22 cellular contexts compared by ENCODE assay signal in the genomic region with DNA sequence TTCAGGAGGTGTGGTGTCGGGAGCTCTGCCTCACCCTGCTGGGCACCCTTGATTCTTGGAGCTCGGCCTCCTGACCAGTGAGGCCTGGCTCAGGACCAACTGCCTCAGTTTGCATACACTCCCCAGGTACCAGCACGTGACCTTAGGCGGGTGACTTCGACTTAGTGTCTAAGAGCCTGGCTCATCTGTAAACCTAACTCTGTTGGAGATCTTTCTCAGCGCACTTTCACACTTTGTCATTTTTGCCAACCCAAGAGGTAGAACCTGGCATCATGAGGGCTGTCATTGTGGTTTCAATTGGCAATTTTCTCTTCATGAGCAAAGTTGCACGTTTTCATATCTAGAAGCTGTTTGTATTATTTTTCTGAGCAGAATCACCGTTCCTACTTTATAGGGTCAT. TPM values are rescaled to one million over a fixed set of nuclear protein-coding genes. Genes with fewer than 3 reads are reported as not detected.
A peak's percentile ranks its signal among the peaks of the same experiment; 100 is the strongest.
DNase-seq lines count a peak whose midpoint lies in the region; ATAC-seq, FAIRE-seq and TF ChIP-seq lines count a peak whose summit lies in the region.
"Had no signal": no experiment of that assay in that cellular context is flagged by ENCODE, and none has a peak within 500 bp of the region (broad histone marks: within the 10 kb centered on the region; RNA-seq: fewer than 3 reads in every experiment).

No MANE protein-coding gene starts in this region.

- H4K20me1 ChIP-seq in H1 (replicated peaks in 1 of 2; ENCODE audit: control insufficient read depth in 1 of 2, insufficient read depth in 2 of 2, low read length in 2 of 2) = no peaks in the 10 kb centered on the region

- TF ChIP-seq CTCF in H1 (IDR thresholded peaks at IDR 0.05; ENCODE audit: control extremely low read depth in 1 of 3, insufficient read depth in 1 of 3, low read depth in 1 of 3, low read length in 3 of 3) = no peak
- TF ChIP-seq CTCF in progenitor cell of endocrine pancreas (IDR thresholded peaks at IDR 0.05; ENCODE audit: unreplicated experiment) = no peak

- no peak for DNase-seq in activated CD4-positive, alpha-beta T cell treated with anti-CD3 and anti-CD28 coated beads for 36 hours
- DNase-seq in activated CD4-positive, alpha-beta T cell treated with anti-CD3 and anti-CD28 coated beads, Interleukin-2, amount 10 ng/mL, durations not matched to agents 7 days and 5 days = no peak
- DNase-seq in H1 (ENCODE audit: low read depth in 1 of 2, low spot score in 2 of 2) (no peak), progenitor cell of endocrine pancreas (ENCODE audit: low spot score, unreplicated experiment) (no peak)
- DNase-seq: AML-193; Caco-2; CD4-positive, alpha-beta T cell; H7; HFFc6 had no signal

- no peak overlapping the region for H3K4me3 Mint-ChIP-seq in activated CD4-positive, alpha-beta T cell treated with anti-CD3 and anti-CD28 coated beads for 36 hours
- H3K4me3 Mint-ChIP-seq in activated CD4-positive, alpha-beta T cell treated with anti-CD3 and anti-CD28 coated beads, Interleukin-2, amount 10 ng/mL, durations not matched to agents 7 days and 5 days = no peak overlapping the region
- no peak overlapping the region for H3K4me3 Mint-ChIP-seq in activated T-helper 17 cell treated with anti-CD3 and anti-CD28 coated beads, Interleukin-2, amount 50 U/mL, for 72 hours
- H3K4me3 Mint-ChIP-seq in progenitor cell of endocrine pancreas (ENCODE audit: low read depth) = no peak overlapping the region
- H3K4me3 Mint-ChIP-seq: CD4-positive, alpha-beta T cell; GM23338; HFFc6 had no signal

- no peak overlapping the region for H3K56ac ChIP-seq in H1 (replicated peaks; ENCODE audit: insufficient read length, low read depth, low read length)

- H3K4me2 ChIP-seq in H1 (ENCODE audit: insufficient read depth in 1 of 2, low read depth in 2 of 2, low read length in 2 of 2) = no peak overlapping the region
- H3K4me2 ChIP-seq: A549, GM23338 had no signal

- H3K9ac ChIP-seq in H1 (replicated peaks in 1 of 4; ENCODE audit: extremely low read depth in 1 of 4, low read depth in 3 of 4, low read length in 3 of 4) = 0 out of 7 replicates have a peak overlapping the region, but pooled peaks of 1 of the 4 experiments have one; percentile 10

- H3K79me2 ChIP-seq in H1 (ENCODE audit: control insufficient read depth in 1 of 2, insufficient read depth in 2 of 2, low read length in 2 of 2) = no peaks in the 10 kb centered on the region

- H2BK20ac ChIP-seq in H1 (ENCODE audit: low read length) = no peak overlapping the region

- POLR2A ChIA-PET in activated CD4-positive, alpha-beta T cell treated with anti-CD3 and anti-CD28 coated beads for 36 hours (lab: Charles Lee) = interaction anchor here (0.6 kb wide), 1 partner anchor 16 kb away, joined by 3 read pairs; no protein-coding TSS in a partner anchor
- POLR2A ChIA-PET in activated CD4-positive, alpha-beta T cell treated with anti-CD3 and anti-CD28 coated beads, Interleukin-2, amount 10 ng/mL, durations not matched to agents 7 days and 5 days (lab: Charles Lee) = no interaction called here
- POLR2A ChIA-PET in H1 (lab: Charles Lee; ENCODE audit: partially characterized antibody) = interaction anchor here (0.9 kb wide), 1 partner anchor 18 kb away, joined by 3 read pairs; no protein-coding TSS in a partner anchor

- WGBS in H1 (ENCODE audit: extremely low coverage in 1 of 2, insufficient coverage in 1 of 2, insufficient read length in 1 of 2, insufficient replicate concordance in 2 of 2, low coverage in 1 of 2, low lambda C conversion rate in 2 of 2, missing lambda C conversion rate in 1 of 2), 2 experiments = 87% methylated on average over 8 of the region's 8 CpGs; no CpG with 5 or more reads in 1 of the 2 experiments

- H4K91ac ChIP-seq in H1 (replicated peaks; ENCODE audit: insufficient read length, low read length) = no peak overlapping the region

- TF ChIP-seq RAD21 in H1 (IDR thresholded peaks at IDR 0.05 in 1 of 2, conservative IDR thresholded peaks at IDR 0.05 in 1 of 2; ENCODE audit: low read depth in 2 of 2, low read length in 2 of 2) = no peak

- no peak overlapping the region for H3K27ac Mint-ChIP-seq in activated CD4-positive, alpha-beta T cell treated with anti-CD3 and anti-CD28 coated beads for 36 hours
- no peak overlapping the region for H3K27ac Mint-ChIP-seq in activated CD4-positive, alpha-beta T cell treated with anti-CD3 and anti-CD28 coated beads, Interleukin-2, amount 10 ng/mL, durations not matched to agents 7 days and 5 days
- H3K27ac Mint-ChIP-seq in activated T-helper 17 cell treated with anti-CD3 and anti-CD28 coated beads, Interleukin-2, amount 50 U/mL, for 72 hours = no peak overlapping the region
- peak overlapping the region; percentile 23 for H3K27ac Mint-ChIP-seq in progenitor cell of endocrine pancreas
- H3K27ac Mint-ChIP-seq: CD4-positive, alpha-beta T cell; GM23338; HFFc6 had no signal

- H2BK5ac ChIP-seq in H1 (ENCODE audit: low read depth, low read length) = no peak overlapping the region

- H4K5ac ChIP-seq in H1 (ENCODE audit: insufficient read length, low read depth, low read length) = no peak overlapping the region

- no peaks in the 10 kb centered on the region for H3K27me3 ChIP-seq in H1 (replicated peaks in 1 of 4; ENCODE audit: control insufficient read depth in 3 of 4, extremely low read depth in 1 of 4, insufficient read depth in 3 of 4, low read length in 3 of 4)

- H3K36me3 Mint-ChIP-seq in activated CD4-positive, alpha-beta T cell treated with anti-CD3 and anti-CD28 coated beads for 36 hours (ENCODE audit: low read depth) = no peaks in the 10 kb centered on the region
- H3K36me3 Mint-ChIP-seq in activated CD4-positive, alpha-beta T cell treated with anti-CD3 and anti-CD28 coated beads, Interleukin-2, amount 10 ng/mL, durations not matched to agents 7 days and 5 days (ENCODE audit: low read depth) = no peaks in the 10 kb centered on the region
- no peaks in the 10 kb centered on the region for H3K36me3 Mint-ChIP-seq in activated T-helper 17 cell treated with anti-CD3 and anti-CD28 coated beads, Interleukin-2, amount 50 U/mL, for 72 hours (ENCODE audit: low read depth)
- H3K36me3 Mint-ChIP-seq in progenitor cell of endocrine pancreas (ENCODE audit: insufficient read depth) = no peaks in the 10 kb centered on the region

- no peaks in the 10 kb centered on the region for H3K36me3 ChIP-seq in H1 (ENCODE audit: control insufficient read depth in 2 of 4, insufficient read depth in 4 of 4, low read length in 3 of 4)

- H3K23me2 ChIP-seq in H1 (ENCODE audit: low read depth, low read length) = no peaks in the 10 kb centered on the region

- no peak overlapping the region for H2BK15ac ChIP-seq in H1 (ENCODE audit: low read length)

- H4K8ac ChIP-seq in H1 (ENCODE audit: extremely low read depth, insufficient read depth, low read length) = 0 out of 2 replicates have a peak overlapping the region, but pooled peaks have one; percentile 11

- H3K23ac ChIP-seq in H1 (ENCODE audit: insufficient read length) = no peak overlapping the region

- no peak overlapping the region for H3K4me3 ChIP-seq in H1 (ENCODE audit: extremely low read depth in 1 of 4, insufficient read depth in 2 of 4, low read depth in 3 of 4, low read length in 4 of 4)
- H3K4me3 ChIP-seq: A549, GM23338 had no signal

- no peak overlapping the region for H2AFZ ChIP-seq in H1 (ENCODE audit: low read length)
- H2AFZ ChIP-seq: GM23338 had no signal

- no peaks in the 10 kb centered on the region for H3K27me3 Mint-ChIP-seq in activated CD4-positive, alpha-beta T cell treated with anti-CD3 and anti-CD28 coated beads for 36 hours
- H3K27me3 Mint-ChIP-seq in activated CD4-positive, alpha-beta T cell treated with anti-CD3 and anti-CD28 coated beads, Interleukin-2, amount 10 ng/mL, durations not matched to agents 7 days and 5 days = peaks cover 2% of the 10 kb centered on the region
- no peaks in the 10 kb centered on the region for H3K27me3 Mint-ChIP-seq in activated T-helper 17 cell treated with anti-CD3 and anti-CD28 coated beads, Interleukin-2, amount 50 U/mL, for 72 hours
- H3K27me3 Mint-ChIP-seq in progenitor cell of endocrine pancreas = peaks cover 6% of the 10 kb centered on the region
- H3K27me3 Mint-ChIP-seq: CD4-positive, alpha-beta T cell had no signal

- H3K27ac ChIP-seq in H1 (ENCODE audit: low read depth, low read length) = no peak overlapping the region
- H3K27ac ChIP-seq: 22Rv1, A549, C4-2B had no signal

- H3K4me1 Mint-ChIP-seq in activated CD4-positive, alpha-beta T cell treated with anti-CD3 and anti-CD28 coated beads for 36 hours = no peaks in the 10 kb centered on the region
- peaks cover 1% of the 10 kb centered on the region for H3K4me1 Mint-ChIP-seq in activated CD4-positive, alpha-beta T cell treated with anti-CD3 and anti-CD28 coated beads, Interleukin-2, amount 10 ng/mL, durations not matched to agents 7 days and 5 days
- H3K4me1 Mint-ChIP-seq in activated T-helper 17 cell treated with anti-CD3 and anti-CD28 coated beads, Interleukin-2, amount 50 U/mL, for 72 hours = no peaks in the 10 kb centered on the region
- H3K4me1 Mint-ChIP-seq in progenitor cell of endocrine pancreas (ENCODE audit: low read depth) = peaks cover 42% of the 10 kb centered on the region
- H3K4me1 Mint-ChIP-seq: GM23338 had no signal

- no peak overlapping the region for H3K18ac ChIP-seq in H1 (ENCODE audit: extremely low read depth, low read length)

- no peak overlapping the region for H2AK5ac ChIP-seq in H1 (ENCODE audit: low read depth, low read length)

- no peak for TF ChIP-seq POLR2A in H1 (IDR thresholded peaks at IDR 0.05; ENCODE audit: control extremely low read depth in 1 of 2, low read depth in 2 of 2, low read length in 2 of 2)

- peaks cover 0 to 2% (median 0%) of the 10 kb centered on the region in 4 experiments; a peak in 1 of 7 replicates for H3K4me1 ChIP-seq in H1 (replicated peaks in 1 of 4; ENCODE audit: control insufficient read depth in 3 of 4, insufficient read depth in 4 of 4, low read length in 3 of 4)
- H3K4me1 ChIP-seq: A549, Caco-2 had no signal

- H3K14ac ChIP-seq in H1 (ENCODE audit: insufficient read length) = no peak overlapping the region

- no peak for FAIRE-seq in H1 (lab: Jason Lieb, UNC)
- FAIRE-seq: A549, D721Med, G401.6, GM12891, HTR-8/SVneo had no signal

- intact Hi-C loops in activated CD4-positive, alpha-beta T cell treated with anti-CD3 and anti-CD28 coated beads for 36 hours (cut with DNase I, micrococcal nuclease) = no loop called here

- H3K79me1 ChIP-seq in H1 (ENCODE audit: low read depth, low read length) = no peaks in the 10 kb centered on the region

- no peak overlapping the region for H3K4ac ChIP-seq in H1 (replicated peaks; ENCODE audit: insufficient read length, low read depth, low read length)

- peak; percentile 64 for ATAC-seq in activated CD4-positive, alpha-beta T cell treated with anti-CD3 and anti-CD28 coated beads for 36 hours
- ATAC-seq in activated T-helper 17 cell treated with anti-CD3 and anti-CD28 coated beads, Interleukin-2, amount 50 U/mL, for 72 hours (replicated peaks) = peak; percentile 48
- ATAC-seq in HG03354 (IDR thresholded peaks at IDR 0.05; ENCODE audit: poor library complexity, severe bottlenecking, unreplicated experiment) (no peak), GM19397 (IDR thresholded peaks at IDR 0.05; ENCODE audit: unreplicated experiment) (no peak)
- ATAC-seq: A549, GM23338, HCT116 had no signal

- H2BK120ac ChIP-seq in H1 (replicated peaks; ENCODE audit: low read depth, low read length) = no peak overlapping the region

- TF ChIP-seq EP300 in H1 (IDR thresholded peaks at IDR 0.05; ENCODE audit: borderline replicate concordance in 1 of 2, low read depth in 2 of 2, low read length in 2 of 2) = no peak

- CTCF ChIA-PET in activated CD4-positive, alpha-beta T cell treated with anti-CD3 and anti-CD28 coated beads for 36 hours (lab: Charles Lee) = no interaction called here
- CTCF ChIA-PET in activated CD4-positive, alpha-beta T cell treated with anti-CD3 and anti-CD28 coated beads, Interleukin-2, amount 10 ng/mL, durations not matched to agents 7 days and 5 days (lab: Charles Lee) = interaction anchor here (1.1 to 1.5 kb wide), 2 partner anchors 10 to 24 kb away, joined by 3 read pairs; no protein-coding TSS in a partner anchor
- CTCF ChIA-PET in H1 (lab: Charles Lee; ENCODE audit: partially characterized antibody) = interaction anchor here (0.6 to 2.8 kb wide), 10 partner anchors 9 to 178 kb away, joined by 3 to 10 read pairs (median 4); no protein-coding TSS in a partner anchor

- H2BK12ac ChIP-seq in H1 (ENCODE audit: low read depth, low read length) = no peak overlapping the region

- H3K9me3 Mint-ChIP-seq in activated CD4-positive, alpha-beta T cell treated with anti-CD3 and anti-CD28 coated beads for 36 hours (ENCODE audit: low read depth) = no peaks in the 10 kb centered on the region
- no peaks in the 10 kb centered on the region for H3K9me3 Mint-ChIP-seq in activated CD4-positive, alpha-beta T cell treated with anti-CD3 and anti-CD28 coated beads, Interleukin-2, amount 10 ng/mL, durations not matched to agents 7 days and 5 days
- H3K9me3 Mint-ChIP-seq in activated T-helper 17 cell treated with anti-CD3 and anti-CD28 coated beads, Interleukin-2, amount 50 U/mL, for 72 hours = no peaks in the 10 kb centered on the region
- no peaks in the 10 kb centered on the region for H3K9me3 Mint-ChIP-seq in progenitor cell of endocrine pancreas (ENCODE audit: low read depth)
- H3K9me3 Mint-ChIP-seq: CD4-positive, alpha-beta T cell; GM23338; HFFc6 had no signal

- no peaks in the 10 kb centered on the region for H3K9me3 ChIP-seq in H1 (ENCODE audit: insufficient read depth in 2 of 2, low read depth in 1 of 2, low read length in 1 of 2)
- H3K9me3 ChIP-seq: A549, Caco-2 had no signal

RNA-seq across cellular contexts. Expression of a gene that starts 13.4 kb away (rescaled TPM):
- total RNA-seq in activated CD4-positive, alpha-beta T cell treated with anti-CD3 and anti-CD28 coated beads for 36 hours = 1 to 10 TPM; 3.3 to 4.6 TPM
- not detected for total RNA-seq in activated CD4-positive, alpha-beta T cell treated with anti-CD3 and anti-CD28 coated beads, Interleukin-2, amount 10 ng/mL, durations not matched to agents 7 days and 5 days
- under 1 TPM; 0.39 to 0.93 TPM for total RNA-seq in activated T-helper 17 cell treated with anti-CD3 and anti-CD28 coated beads, Interleukin-2, amount 50 U/mL, for 72 hours
- 87.2 and 89.2 TPM in 2 replicates for total RNA-seq in H1 (2021; fragmentation: NEBNext Ultra II Directional; extraction: Animal tissue kit (Norgen Biotek cat#: 25700))
- 12.0 and 20.6 TPM in 2 replicates for polyA plus RNA-seq in H1 (2011; rRNA removed)
- polyA plus RNA-seq in H1 (2011; cell fraction: cytosol; rRNA removed) = 11.5 TPM
- polyA plus RNA-seq in H1 (2011; cell fraction: nucleus; rRNA removed) = 51.7 TPM
- 69.6 to 91.7 TPM (median 76.7 TPM) in 4 replicates for polyA plus RNA-seq in H1 (2012, experiment 1 of 2)
- polyA plus RNA-seq in H1 (2012, experiment 2 of 2) = 42.2 TPM
- polyA plus RNA-seq in H1 (2013, experiment 1 of 2) = 48.8 TPM
- 43.7 TPM for polyA plus RNA-seq in H1 (2013, experiment 2 of 2)
- 22.2 and 25.3 TPM in 2 replicates for polyA minus RNA-seq in H1 (2011; rRNA and poly(A)+ RNA removed)
- polyA minus RNA-seq in H1 (2011; cell fraction: cytosol; rRNA and poly(A)+ RNA removed) = 43.6 TPM
- polyA minus RNA-seq in H1 (2011; cell fraction: nucleus; rRNA and poly(A)+ RNA removed) = 37.6 TPM
- total RNA-seq in progenitor cell of endocrine pancreas = 302 and 345 TPM in 2 replicates
- total RNA-seq: HFFc6 had no signal
- polyA plus RNA-seq: BJ had no signal

RNA-seq across cellular contexts. Expression of a gene that starts 36.5 kb away (rescaled TPM):
- 100 to 1,000 TPM in 1 of 2 experiments, 10 to 100 TPM in 1; 77.4 to 108 TPM for total RNA-seq in activated CD4-positive, alpha-beta T cell treated with anti-CD3 and anti-CD28 coated beads for 36 hours
- total RNA-seq in activated CD4-positive, alpha-beta T cell treated with anti-CD3 and anti-CD28 coated beads, Interleukin-2, amount 10 ng/mL, durations not matched to agents 7 days and 5 days = 10 to 100 TPM; 29.5 to 29.9 TPM
- 100 to 1,000 TPM in 1 of 2 donors, 10 to 100 TPM in 1; 56.0 to 197 TPM for total RNA-seq in activated T-helper 17 cell treated with anti-CD3 and anti-CD28 coated beads, Interleukin-2, amount 50 U/mL, for 72 hours
- 28.2 TPM in 2 replicates for total RNA-seq in H1 (2021; fragmentation: NEBNext Ultra II Directional; extraction: Animal tissue kit (Norgen Biotek cat#: 25700))
- polyA plus RNA-seq in H1 (2011; rRNA removed) = 65.6 and 88.0 TPM in 2 replicates
- 45.5 TPM for polyA plus RNA-seq in H1 (2011; cell fraction: cytosol; rRNA removed)
- 45.0 TPM for polyA plus RNA-seq in H1 (2011; cell fraction: nucleus; rRNA removed)
- polyA plus RNA-seq in H1 (2012, experiment 1 of 2) = 32.2 to 46.6 TPM (median 40.1 TPM) in 4 replicates
- 36.1 TPM for polyA plus RNA-seq in H1 (2012, experiment 2 of 2)
- polyA plus RNA-seq in H1 (2013, experiment 1 of 2) = 32.5 TPM
- 34.8 TPM for polyA plus RNA-seq in H1 (2013, experiment 2 of 2)
- polyA minus RNA-seq in H1 (2011; rRNA and poly(A)+ RNA removed) = 13.6 and 14.1 TPM in 2 replicates
- polyA minus RNA-seq in H1 (2011; cell fraction: cytosol; rRNA and poly(A)+ RNA removed) = 17.8 TPM
- polyA minus RNA-seq in H1 (2011; cell fraction: nucleus; rRNA and poly(A)+ RNA removed) = 19.2 TPM
- 38.1 and 39.5 TPM in 2 replicates for total RNA-seq in progenitor cell of endocrine pancreas

Comparison
In these comparisons a context has a peak if more than half of its experiments do, and no peak if none do; other contexts are left out.
1. ATAC-seq: peak in activated CD4-positive, alpha-beta T cell treated with anti-CD3 and anti-CD28 coated beads for 36 hours (single experiment) and activated T-helper 17 cell treated with anti-CD3 and anti-CD28 coated beads, Interleukin-2, amount 50 U/mL, for 72 hours (single experiment); none in HG03354 (single experiment) and GM19397 (single experiment).
2. RNA of a gene that starts 13.4 kb away (total RNA-seq): 302 to 345 TPM in progenitor cell of endocrine pancreas and 87.2 to 89.2 TPM in H1; 3.3 to 4.6 TPM in activated CD4-positive, alpha-beta T cell treated with anti-CD3 and anti-CD28 coated beads for 36 hours, 0.39 to 0.93 TPM in activated T-helper 17 cell treated with anti-CD3 and anti-CD28 coated beads, Interleukin-2, amount 50 U/mL, for 72 hours and not detected in activated CD4-positive, alpha-beta T cell treated with anti-CD3 and anti-CD28 coated beads, Interleukin-2, amount 10 ng/mL, durations not matched to agents 7 days and 5 days; every median in the first group is over 10 times any median in the second.